In the genomic region with DNA sequence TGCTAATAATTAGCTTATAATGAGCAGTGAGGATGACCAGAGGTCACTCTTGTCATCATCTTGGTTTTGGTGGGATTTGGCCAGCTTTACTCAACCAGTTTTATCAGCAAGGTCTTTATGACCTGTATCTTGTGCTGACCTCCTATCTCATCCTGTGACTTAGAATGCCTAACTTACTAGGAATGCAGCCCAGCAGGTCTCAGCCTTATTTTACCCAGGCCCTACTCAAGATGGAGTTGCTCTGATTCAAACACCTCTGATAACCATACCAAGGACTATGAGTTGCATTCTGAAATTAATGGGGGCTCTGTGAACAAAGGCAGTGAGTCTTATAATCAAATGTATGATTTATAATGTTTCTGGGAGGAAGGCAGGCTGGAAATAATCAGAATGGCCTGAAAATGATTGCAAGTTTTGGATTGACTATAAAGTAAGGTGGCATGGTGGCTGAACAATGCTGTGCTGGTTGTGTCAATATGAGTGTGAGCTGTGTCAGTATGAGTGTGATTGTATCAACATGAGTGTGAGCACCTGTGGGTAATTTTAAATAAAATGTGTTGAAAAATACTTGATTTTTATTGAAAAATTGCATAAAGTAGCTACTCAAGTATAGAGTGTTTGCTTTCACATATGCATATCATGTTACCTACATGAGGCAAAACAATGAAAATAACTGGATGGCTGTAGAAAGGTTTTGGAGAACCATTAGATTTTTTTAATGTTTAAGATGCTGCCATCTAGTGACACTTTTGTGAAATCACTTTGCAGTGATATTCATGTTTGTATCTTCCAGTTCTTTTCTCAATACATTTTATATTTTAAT, we compare ENCODE assay signal across 9 cellular contexts.
DNase-seq lines count a peak whose midpoint lies in the region; ATAC-seq and TF ChIP-seq lines count a peak whose summit lies in the region.
"Had no signal": no experiment of that assay in that cellular context is flagged by ENCODE, and none has a peak within 500 bp of the region (broad histone marks: within the 10 kb centered on the region; RNA-seq: fewer than 3 reads in every experiment).

No MANE protein-coding gene starts in this region.

- no peaks in the 10 kb centered on the region for H3K27me3 ChIP-seq in CD4-positive, alpha-beta T cell (ENCODE audit: control insufficient read depth, insufficient read depth, low read length)
- no peaks in the 10 kb centered on the region for H3K27me3 ChIP-seq in stomach

- no peak for TF ChIP-seq POLR2A in stomach (IDR thresholded peaks at IDR 0.05)

- ATAC-seq in CD4-positive, alpha-beta T cell (ENCODE audit: poor library complexity), result no peak
- ATAC-seq in GM18909 (IDR thresholded peaks at IDR 0.05; ENCODE audit: poor library complexity, unreplicated experiment), result peak; percentile 45
- peak; percentile 26 for ATAC-seq in HG03575 (IDR thresholded peaks at IDR 0.05; ENCODE audit: extremely low read depth, insufficient number of reproducible peaks, low FRiP score, unreplicated experiment)

- no peaks in the 10 kb centered on the region for H3K9me3 ChIP-seq in CD4-positive, alpha-beta T cell (ENCODE audit: control insufficient read depth, low read length)
- no peaks in the 10 kb centered on the region for H3K9me3 ChIP-seq in stomach

- no peaks in the 10 kb centered on the region for H3K4me1 Mint-ChIP-seq in CD4-positive, alpha-beta T cell (ENCODE audit: low read depth)
- no peaks in the 10 kb centered on the region for H3K4me1 Mint-ChIP-seq in activated T-helper 1 cell treated with anti-CD3 and anti-CD28 coated beads, Interleukin-12 subunit alpha, Interleukin-12 subunit beta, Interleukin-2, Interleukin-4 antibody, amounts not matched to agents 30 ng/mL and 10 ng/mL and 1 ng/mL, durations not matched to agents 14 hours and 24 hours and 36 hours (ENCODE audit: low read depth)

- CTCF ChIA-PET in CD4-positive, alpha-beta T cell (lab: Charles Lee), result no interaction called here
- CTCF ChIA-PET in RWPE1 (lab: Yijun Ruan, JAX), result interaction anchor here (0.6 to 1.6 kb wide), 5 partner anchors 105 to 298 kb away, joined by 3 to 5 read pairs (median 4); no protein-coding TSS in a partner anchor

- H3K4me1 ChIP-seq in stomach, result no peaks in the 10 kb centered on the region

- no peak for TF ChIP-seq EP300 in stomach (IDR thresholded peaks at IDR 0.05)

- peak; percentile 50 for TF ChIP-seq CTCF in CD4-positive, alpha-beta T cell (IDR thresholded peaks at IDR 0.05)
- TF ChIP-seq CTCF in RWPE1 (conservative IDR thresholded peaks at IDR 0.05; ENCODE audit: low read depth) (peak; percentile 63), fibroblast of the aortic adventitia (IDR thresholded peaks at IDR 0.05; ENCODE audit: insufficient read depth, low read length) (peak; percentile 50), stomach (IDR thresholded peaks at IDR 0.05) (peak in 4 of 7 experiments; percentile 23 to 59 (median 36))

- H3K4me3 ChIP-seq in fibroblast of the aortic adventitia (ENCODE audit: low read depth, low read length), result no peak overlapping the region
- no peak overlapping the region for H3K4me3 ChIP-seq in stomach
- H3K4me3 ChIP-seq: SK-N-MC had no signal

- no peaks in the 10 kb centered on the region for H3K9me3 Mint-ChIP-seq in CD4-positive, alpha-beta T cell
- no peaks in the 10 kb centered on the region for H3K9me3 Mint-ChIP-seq in activated T-helper 1 cell treated with anti-CD3 and anti-CD28 coated beads, Interleukin-12 subunit alpha, Interleukin-12 subunit beta, Interleukin-2, Interleukin-4 antibody, amounts not matched to agents 30 ng/mL and 10 ng/mL and 1 ng/mL, durations not matched to agents 14 hours and 24 hours and 36 hours

- no peaks in the 10 kb centered on the region for H3K36me3 ChIP-seq in stomach

- no peak for DNase-seq in CD4-positive, alpha-beta T cell
- DNase-seq in RWPE1 (ENCODE audit: low spot score) (no peak), fibroblast of the aortic adventitia (ENCODE audit: low read depth) (peak; percentile 71), stomach (no peak), NCI-H1048 (lab: John Stamatoyannopoulos, UW) (no peak)
- DNase-seq in activated T-helper 1 cell treated with anti-CD3 and anti-CD28 coated beads, Interleukin-12 subunit alpha, Interleukin-12 subunit beta, Interleukin-2, Interleukin-4 antibody, amounts not matched to agents 30 ng/mL and 10 ng/mL and 1 ng/mL, durations not matched to agents 14 hours and 24 hours and 36 hours (ENCODE audit: low spot score), result no peak

- intact Hi-C loops in CD4-positive, alpha-beta T cell (cut with DNase I, micrococcal nuclease), result no loop called here
- intact Hi-C loops in stomach (cut with DNase I; ENCODE audit: low total_unique reads), result no loop called here
- intact Hi-C loops in activated T-helper 1 cell treated with anti-CD3 and anti-CD28 coated beads, Interleukin-12 subunit alpha, Interleukin-12 subunit beta, Interleukin-2, Interleukin-4 antibody, amounts not matched to agents 30 ng/mL and 10 ng/mL and 1 ng/mL, durations not matched to agents 14 hours and 24 hours and 36 hours (cut with micrococcal nuclease), result loop anchor here (10.0 kb wide), 1 partner anchor 816 kb away; no protein-coding TSS in a partner anchor

- no peaks in the 10 kb centered on the region for H3K27me3 Mint-ChIP-seq in CD4-positive, alpha-beta T cell
- peaks cover 22% of the 10 kb centered on the region for H3K27me3 Mint-ChIP-seq in activated T-helper 1 cell treated with anti-CD3 and anti-CD28 coated beads, Interleukin-12 subunit alpha, Interleukin-12 subunit beta, Interleukin-2, Interleukin-4 antibody, amounts not matched to agents 30 ng/mL and 10 ng/mL and 1 ng/mL, durations not matched to agents 14 hours and 24 hours and 36 hours (ENCODE audit: insufficient read depth)

- no peak overlapping the region for H3K27ac ChIP-seq in CD4-positive, alpha-beta T cell (ENCODE audit: low read depth, low read length)
- no peak overlapping the region for H3K27ac ChIP-seq in RWPE1
- no peak overlapping the region for H3K27ac ChIP-seq in stomach
- H3K27ac ChIP-seq: SK-N-MC had no signal

- no peaks in the 10 kb centered on the region for H3K36me3 Mint-ChIP-seq in CD4-positive, alpha-beta T cell (ENCODE audit: low read depth)
- no peaks in the 10 kb centered on the region for H3K36me3 Mint-ChIP-seq in activated T-helper 1 cell treated with anti-CD3 and anti-CD28 coated beads, Interleukin-12 subunit alpha, Interleukin-12 subunit beta, Interleukin-2, Interleukin-4 antibody, amounts not matched to agents 30 ng/mL and 10 ng/mL and 1 ng/mL, durations not matched to agents 14 hours and 24 hours and 36 hours (ENCODE audit: low read depth)

- POLR2A ChIA-PET in CD4-positive, alpha-beta T cell (lab: Charles Lee), result no interaction called here
- POLR2A ChIA-PET in RWPE1 (lab: Yijun Ruan, JAX; ENCODE audit: low non-redundant PET), result no interaction called here

- no peak overlapping the region for H3K4me3 Mint-ChIP-seq in CD4-positive, alpha-beta T cell
- no peak overlapping the region for H3K4me3 Mint-ChIP-seq in activated T-helper 1 cell treated with anti-CD3 and anti-CD28 coated beads, Interleukin-12 subunit alpha, Interleukin-12 subunit beta, Interleukin-2, Interleukin-4 antibody, amounts not matched to agents 30 ng/mL and 10 ng/mL and 1 ng/mL, durations not matched to agents 14 hours and 24 hours and 36 hours

- no peak overlapping the region for H3K27ac Mint-ChIP-seq in CD4-positive, alpha-beta T cell
- H3K27ac Mint-ChIP-seq in activated T-helper 1 cell treated with anti-CD3 and anti-CD28 coated beads, Interleukin-12 subunit alpha, Interleukin-12 subunit beta, Interleukin-2, Interleukin-4 antibody, amounts not matched to agents 30 ng/mL and 10 ng/mL and 1 ng/mL, durations not matched to agents 14 hours and 24 hours and 36 hours, result no peak overlapping the region
